9 cellular contexts compared by ENCODE assay signal in genomic region chr2:241858206-241859016, GRCh38. TPM values are rescaled to one million over a fixed set of nuclear protein-coding genes. Genes with fewer than 3 reads are reported as not detected.
DNase-seq lines count a peak whose midpoint lies in the region; ATAC-seq, FAIRE-seq and TF ChIP-seq lines count a peak whose summit lies in the region.
"Had no signal": no experiment of that assay in that cellular context is flagged by ENCODE, and none has a peak within 500 bp of the region (broad histone marks: within the 10 kb centered on the region; RNA-seq: fewer than 3 reads in every experiment).

Gene PDCD1, minus strand, starts transcription at chr2:241858894. Its CDS starts 56 bp downstream, at chr2:241858838.

- peaks cover 3% of the 10 kb centered on the region for H3K4me1 ChIP-seq in IMR-90 (ENCODE audit: control insufficient read depth, insufficient read depth, low read length)
- H3K4me1 ChIP-seq in keratinocyte (ENCODE audit: control insufficient read depth, extremely low read depth, insufficient read depth, low read length) = peaks cover 5% of the 10 kb centered on the region

- H2BK5ac ChIP-seq in IMR-90 (ENCODE audit: low read depth, low read length, poor library complexity, severe bottlenecking) = no peak within 1 kb of the TSS

- ATAC-seq in GM18867 (IDR thresholded peaks at IDR 0.05; ENCODE audit: unreplicated experiment) (peak; percentile 37), IMR-90 (ENCODE audit: low read depth) (no peak), GM19324 (IDR thresholded peaks at IDR 0.05; ENCODE audit: low FRiP score, unreplicated experiment) (no peak)

- 77% methylated on average over 8 of the region's 28 CpGs; no CpG with 5 or more reads in 1 of the 2 experiments for WGBS in IMR-90 (ENCODE audit: extremely low coverage in 2 of 2, insufficient read length in 1 of 2), 2 experiments

- no peak within 1 kb of the TSS for H3K23ac ChIP-seq in IMR-90 (ENCODE audit: low read depth, low read length)

- H3K9me1 ChIP-seq in IMR-90 (ENCODE audit: insufficient read depth, low read length) (no peaks in the 10 kb centered on the region), keratinocyte (ENCODE audit: control insufficient read depth, extremely low read depth, insufficient read depth, low read length) (no peaks in the 10 kb centered on the region)

- POLR2A ChIA-PET in IMR-90 (lab: Charles Lee; ENCODE audit: unreplicated experiment) = no interaction called here

- H2BK20ac ChIP-seq in IMR-90 (ENCODE audit: low read depth, low read length) = no peak within 1 kb of the TSS

- H3K56ac ChIP-seq in IMR-90 (ENCODE audit: extremely low read depth, insufficient read depth, low read length) = no peak within 1 kb of the TSS

- no peak within 1 kb of the TSS; the same call in 1 of the 2 replicates for H2AK5ac ChIP-seq in IMR-90 (ENCODE audit: low read depth, low read length)

- dilution Hi-C loops in IMR-90 (cut with HindIII; ENCODE audit: low sequenced_read_pairs, unreplicated experiment) = no loop called here
- dilution Hi-C loops in keratinocyte (cut with MboI; ENCODE audit: extremely low pct_ligation_motif_present, low sequenced_read_pairs) = no loop called here

- H3K4me3 ChIP-seq in IMR-90 (ENCODE audit: insufficient read depth, low read depth, low read length) (no peak within 1 kb of the TSS), keratinocyte (ENCODE audit: control insufficient read depth in 2 of 3, extremely low read depth in 1 of 3, insufficient read depth in 2 of 3, low read depth in 1 of 3, low read length in 3 of 3) (peak within 1 kb of the TSS in 1 of 3 experiments; percentile 32)

- H3K27me3 ChIP-seq in IMR-90 (ENCODE audit: control insufficient read depth, insufficient read depth, low read length) (peaks cover 4% of the 10 kb centered on the region; the same call in 1 of the 2 replicates), keratinocyte (ENCODE audit: control insufficient read depth, extremely low read depth, insufficient read depth, low read length) (peaks cover 36% of the 10 kb centered on the region)

- peaks cover 14% of the 10 kb centered on the region for H3K36me3 Mint-ChIP-seq in activated T-helper 2 cell treated with anti-CD3 and anti-CD28 coated beads, Interferon-gamma antibody, Interleukin-2, Interleukin-4, amounts not matched to agents 10 μg/mL and 5 μg/mL and 100 μg/mL, durations not matched to agents 14 hours and 24 hours and 36 hours (ENCODE audit: low read depth)

- no peak for DNase-seq in IMR-90
- peak; percentile 52 for DNase-seq in activated T-helper 2 cell treated with anti-CD3 and anti-CD28 coated beads, Interferon-gamma antibody, Interleukin-2, Interleukin-4, amounts not matched to agents 10 μg/mL and 5 μg/mL and 100 μg/mL, durations not matched to agents 14 hours and 24 hours and 36 hours (ENCODE audit: low spot score)
- no peak for DNase-seq in keratinocyte (ENCODE audit: low read depth, low spot score)
- DNase-seq in stimulated activated CD8-positive, alpha-beta memory T cell treated with anti-CD3 and anti-CD28 coated beads, Interleukin-12 subunit alpha, Interleukin-12 subunit beta, amount 100 ng/mL, for 4 hours (ENCODE audit: low read depth) = peak; percentile 67
- DNase-seq in NCI-H1105 (lab: John Stamatoyannopoulos, UW) = no peak
- DNase-seq in inferior parietal cortex (ENCODE audit: extremely low spot score) = no peak

- in situ Hi-C loops in IMR-90 (cut with MboI; ENCODE audit: low sequenced_read_pairs) = no loop called here

- H3K79me2 ChIP-seq in keratinocyte (ENCODE audit: control insufficient read depth, insufficient read depth, low read length) = no peaks in the 10 kb centered on the region

- H3K14ac ChIP-seq in IMR-90 (replicated peaks; ENCODE audit: low read depth, low read length) = no peak within 1 kb of the TSS

- no peaks in the 10 kb centered on the region for H3K9me3 Mint-ChIP-seq in activated T-helper 2 cell treated with anti-CD3 and anti-CD28 coated beads, Interferon-gamma antibody, Interleukin-2, Interleukin-4, amounts not matched to agents 10 μg/mL and 5 μg/mL and 100 μg/mL, durations not matched to agents 14 hours and 24 hours and 36 hours

- no peaks in the 10 kb centered on the region for H3K79me1 ChIP-seq in IMR-90 (ENCODE audit: low read depth in 1 of 2, low read length in 2 of 2)

- H3K4me1 Mint-ChIP-seq in activated T-helper 2 cell treated with anti-CD3 and anti-CD28 coated beads, Interferon-gamma antibody, Interleukin-2, Interleukin-4, amounts not matched to agents 10 μg/mL and 5 μg/mL and 100 μg/mL, durations not matched to agents 14 hours and 24 hours and 36 hours (ENCODE audit: low read depth) = peaks cover 36% of the 10 kb centered on the region

- peak within 1 kb of the TSS; percentile 97 for H3K27ac Mint-ChIP-seq in activated T-helper 2 cell treated with anti-CD3 and anti-CD28 coated beads, Interferon-gamma antibody, Interleukin-2, Interleukin-4, amounts not matched to agents 10 μg/mL and 5 μg/mL and 100 μg/mL, durations not matched to agents 14 hours and 24 hours and 36 hours

- TF ChIP-seq POLR2A in IMR-90 (IDR thresholded peaks at IDR 0.05; ENCODE audit: low read depth, low read length) = no peak

- H2AK9ac ChIP-seq in IMR-90 (replicated peaks; ENCODE audit: low read depth, low read length, poor library complexity) = peak within 1 kb of the TSS; percentile 23

- no peak within 1 kb of the TSS for H3K9ac ChIP-seq in IMR-90 (ENCODE audit: low read depth, low read length)
- H3K9ac ChIP-seq in keratinocyte (ENCODE audit: control insufficient read depth, extremely low read depth, insufficient read depth, low read length) = no peak within 1 kb of the TSS

- peak within 1 kb of the TSS in 1 of 2 experiments; percentile 37; a peak in 1 of 4 replicates for H4K8ac ChIP-seq in IMR-90 (ENCODE audit: low read depth in 2 of 2, low read length in 2 of 2)

- intact Hi-C loops in IMR-90 (cut with micrococcal nuclease) = no loop called here
- intact Hi-C loops in activated T-helper 2 cell treated with anti-CD3 and anti-CD28 coated beads, Interferon-gamma antibody, Interleukin-2, Interleukin-4, amounts not matched to agents 10 μg/mL and 5 μg/mL and 100 μg/mL, durations not matched to agents 14 hours and 24 hours and 36 hours (cut with micrococcal nuclease) = loop anchor here (1.0 kb wide), 1 partner anchor 14 kb away; no protein-coding TSS in a partner anchor

- no TSS peak for BruUV-seq in IMR-90 (replicated peaks; lab: Mats Ljungman, UMichigan)

- CTCF ChIA-PET in IMR-90 (lab: Yijun Ruan, JAX) = no interaction called here

- H3K36me3 ChIP-seq in IMR-90 (ENCODE audit: control insufficient read depth, insufficient read depth, low read length) = no peaks in the 10 kb centered on the region
- H3K36me3 ChIP-seq in keratinocyte (ENCODE audit: control insufficient read depth in 2 of 2, extremely low read depth in 1 of 2, insufficient read depth in 2 of 2, low read length in 2 of 2) = no peaks in the 10 kb centered on the region

- H3K27me3 Mint-ChIP-seq in activated T-helper 2 cell treated with anti-CD3 and anti-CD28 coated beads, Interferon-gamma antibody, Interleukin-2, Interleukin-4, amounts not matched to agents 10 μg/mL and 5 μg/mL and 100 μg/mL, durations not matched to agents 14 hours and 24 hours and 36 hours (ENCODE audit: low read depth) = no peaks in the 10 kb centered on the region

- FAIRE-seq in keratinocyte (lab: Jason Lieb, UNC) = no peak

- no peak within 1 kb of the TSS for H4K5ac ChIP-seq in IMR-90 (ENCODE audit: low read depth, low read length)

- no peak within 1 kb of the TSS for H4K91ac ChIP-seq in IMR-90 (ENCODE audit: insufficient read depth, low read depth, low read length)

- H2AFZ ChIP-seq in IMR-90 (replicated peaks; ENCODE audit: low read length, poor library complexity) = peak within 1 kb of the TSS; percentile 87
- peak within 1 kb of the TSS; percentile 44 for H2AFZ ChIP-seq in keratinocyte (ENCODE audit: control insufficient read depth, low read length)

- H3K27ac ChIP-seq in IMR-90 (ENCODE audit: insufficient read depth, low read length) (no peak within 1 kb of the TSS), keratinocyte (ENCODE audit: control insufficient read depth, insufficient read depth, low read length) (no peak within 1 kb of the TSS)

- TF ChIP-seq RAD21 in IMR-90 (IDR thresholded peaks at IDR 0.05; ENCODE audit: low read length) = no peak

- TF ChIP-seq CTCF in IMR-90 (conservative IDR thresholded peaks at IDR 0.05; ENCODE audit: low read depth, low read length) (no peak), keratinocyte (optimal IDR thresholded peaks at IDR 0.05 in 1 of 3, IDR thresholded peaks at IDR 0.05 in 1 of 3, conservative IDR thresholded peaks at IDR 0.05 in 1 of 3; ENCODE audit: extremely low read depth in 1 of 3, insufficient read depth in 2 of 3, low read length in 3 of 3) (no peak)

- H3K4me3 Mint-ChIP-seq in activated T-helper 2 cell treated with anti-CD3 and anti-CD28 coated beads, Interferon-gamma antibody, Interleukin-2, Interleukin-4, amounts not matched to agents 10 μg/mL and 5 μg/mL and 100 μg/mL, durations not matched to agents 14 hours and 24 hours and 36 hours (ENCODE audit: low read depth) = peak within 1 kb of the TSS; percentile 83

- H3K9me3 ChIP-seq in IMR-90 (ENCODE audit: control insufficient read depth, insufficient read depth, low read length) (no peaks in the 10 kb centered on the region), keratinocyte (ENCODE audit: control insufficient read depth, low read depth, low read length) (no peaks in the 10 kb centered on the region)

- no peak within 1 kb of the TSS for H3K18ac ChIP-seq in IMR-90 (ENCODE audit: low read depth, low read length)

- no peak within 1 kb of the TSS for H2BK120ac ChIP-seq in IMR-90 (ENCODE audit: low read depth, low read length)

- no peaks in the 10 kb centered on the region for H4K20me1 ChIP-seq in IMR-90 (ENCODE audit: insufficient read depth, low read length)
- no peaks in the 10 kb centered on the region for H4K20me1 ChIP-seq in keratinocyte (ENCODE audit: control insufficient read depth, extremely low read depth, insufficient read depth, low read length)

- no peak within 1 kb of the TSS for H2BK15ac ChIP-seq in IMR-90 (ENCODE audit: low read depth, low read length)

- H3K4ac ChIP-seq in IMR-90 (ENCODE audit: low read depth, low read length) = no peak within 1 kb of the TSS

- H3K4me2 ChIP-seq in IMR-90 (ENCODE audit: low read depth, low read length) = peak within 1 kb of the TSS; percentile 29
- peak within 1 kb of the TSS; percentile 67 for H3K4me2 ChIP-seq in keratinocyte (ENCODE audit: control insufficient read depth, extremely low read depth, insufficient read depth, low read depth, low read length)

RNA-seq across cellular contexts. Expression of gene PDCD1, which starts in this region (rescaled TPM):
- total RNA-seq in IMR-90 (2012; rRNA removed) = not detected in 2 replicates
- not detected in 2 replicates for polyA plus RNA-seq in IMR-90 (2012; rRNA removed)
- not detected in 2 replicates for polyA plus RNA-seq in IMR-90 (2012; cell fraction: cytosol; rRNA removed)
- polyA plus RNA-seq in IMR-90 (2012; cell fraction: nucleus; rRNA removed; ENCODE audit: low replicate concordance) = not detected in 2 replicates
- total RNA-seq in activated T-helper 2 cell treated with anti-CD3 and anti-CD28 coated beads, Interferon-gamma antibody, Interleukin-2, Interleukin-4, amounts not matched to agents 10 μg/mL and 5 μg/mL and 100 μg/mL, durations not matched to agents 14 hours and 24 hours and 36 hours = 42.0 and 44.7 TPM in 2 replicates
- not detected in 3 replicates for polyA plus RNA-seq in keratinocyte
- polyA plus RNA-seq in keratinocyte (2011; ENCODE audit: low read depth) = not detected
- not detected in 2 replicates for polyA plus RNA-seq in keratinocyte (2011; cell fraction: cytosol; rRNA removed)
- not detected in 2 replicates for polyA plus RNA-seq in keratinocyte (2011; cell fraction: nucleus; rRNA removed)
- polyA plus RNA-seq in keratinocyte (2012; ENCODE audit: low replicate concordance) = not detected in 2 replicates
- not detected in 3 replicates for polyA minus RNA-seq in keratinocyte
- polyA minus RNA-seq in keratinocyte (2011; cell fraction: cytosol; rRNA and poly(A)+ RNA removed) = not detected
- polyA minus RNA-seq in keratinocyte (2011; cell fraction: nucleus; rRNA and poly(A)+ RNA removed) = not detected in 2 replicates
- total RNA-seq: NCI-H460 had no signal

Comparison
In these comparisons a context has a peak if more than half of its experiments do, and no peak if none do; other contexts are left out.
1. RNA of gene PDCD1 (total RNA-seq): 42.0 to 44.7 TPM in activated T-helper 2 cell treated with anti-CD3 and anti-CD28 coated beads, Interferon-gamma antibody, Interleukin-2, Interleukin-4, amounts not matched to agents 10 μg/mL and 5 μg/mL and 100 μg/mL, durations not matched to agents 14 hours and 24 hours and 36 hours; not detected in IMR-90; every median in the first group is over 10 times any median in the second.
2. DNase-seq: peak in activated T-helper 2 cell treated with anti-CD3 and anti-CD28 coated beads, Interferon-gamma antibody, Interleukin-2, Interleukin-4, amounts not matched to agents 10 μg/mL and 5 μg/mL and 100 μg/mL, durations not matched to agents 14 hours and 24 hours and 36 hours (single experiment) and stimulated activated CD8-positive, alpha-beta memory T cell treated with anti-CD3 and anti-CD28 coated beads, Interleukin-12 subunit alpha, Interleukin-12 subunit beta, amount 100 ng/mL, for 4 hours (single experiment); none in IMR-90 (single experiment), keratinocyte (single experiment), NCI-H1105 (single experiment) and inferior parietal cortex (single experiment).